Comparison of ENCODE assay signal across 2 cellular contexts in genomic region chr17:18043491-18043890, GRCh38.
TF ChIP-seq lines count a peak whose summit lies in the region.

No MANE protein-coding gene starts in this region.

TF ChIP-seq in K562, 482 proteins besides CTCF, POLR2A, EP300 and RAD21 (continues in another document):
- TF ChIP-seq BRF1 (IDR thresholded peaks at IDR 0.05; ENCODE audit: borderline replicate concordance, extremely low read depth, insufficient read length) (no peak), SAFB (IDR thresholded peaks at IDR 0.05; ENCODE audit: borderline replicate concordance, low read depth, low read length) (no peak), MEIS2 (IDR thresholded peaks at IDR 0.05; ENCODE audit: partially characterized antibody) (peak; percentile 44), IRF2 (CRISPR knock-in tag; IDR thresholded peaks at IDR 0.05) (no peak), PRDM10 (IDR thresholded peaks at IDR 0.05; ENCODE audit: partially characterized antibody) (no peak), CBX2 (IDR thresholded peaks at IDR 0.05; ENCODE audit: insufficient read depth, low read length, poor library complexity, severe bottlenecking) (no peak), ZBTB11 (CRISPR knock-in tag; IDR thresholded peaks at IDR 0.05) (0 out of 6 replicates have a peak, but pooled peaks of 1 of the 3 experiments have one; percentile 19)
- TF ChIP-seq, protein P1, sequence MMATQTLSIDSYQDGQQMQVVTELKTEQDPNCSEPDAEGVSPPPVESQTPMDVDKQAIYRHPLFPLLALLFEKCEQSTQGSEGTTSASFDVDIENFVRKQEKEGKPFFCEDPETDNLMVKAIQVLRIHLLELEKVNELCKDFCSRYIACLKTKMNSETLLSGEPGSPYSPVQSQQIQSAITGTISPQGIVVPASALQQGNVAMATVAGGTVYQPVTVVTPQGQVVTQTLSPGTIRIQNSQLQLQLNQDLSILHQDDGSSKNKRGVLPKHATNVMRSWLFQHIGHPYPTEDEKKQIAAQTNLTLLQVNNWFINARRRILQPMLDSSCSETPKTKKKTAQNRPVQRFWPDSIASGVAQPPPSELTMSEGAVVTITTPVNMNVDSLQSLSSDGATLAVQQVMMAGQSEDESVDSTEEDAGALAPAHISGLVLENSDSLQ (IDR thresholded peaks at IDR 0.05) = peak; percentile 31; the same call in 1 of the 2 replicates
- TF ChIP-seq, protein P2, sequence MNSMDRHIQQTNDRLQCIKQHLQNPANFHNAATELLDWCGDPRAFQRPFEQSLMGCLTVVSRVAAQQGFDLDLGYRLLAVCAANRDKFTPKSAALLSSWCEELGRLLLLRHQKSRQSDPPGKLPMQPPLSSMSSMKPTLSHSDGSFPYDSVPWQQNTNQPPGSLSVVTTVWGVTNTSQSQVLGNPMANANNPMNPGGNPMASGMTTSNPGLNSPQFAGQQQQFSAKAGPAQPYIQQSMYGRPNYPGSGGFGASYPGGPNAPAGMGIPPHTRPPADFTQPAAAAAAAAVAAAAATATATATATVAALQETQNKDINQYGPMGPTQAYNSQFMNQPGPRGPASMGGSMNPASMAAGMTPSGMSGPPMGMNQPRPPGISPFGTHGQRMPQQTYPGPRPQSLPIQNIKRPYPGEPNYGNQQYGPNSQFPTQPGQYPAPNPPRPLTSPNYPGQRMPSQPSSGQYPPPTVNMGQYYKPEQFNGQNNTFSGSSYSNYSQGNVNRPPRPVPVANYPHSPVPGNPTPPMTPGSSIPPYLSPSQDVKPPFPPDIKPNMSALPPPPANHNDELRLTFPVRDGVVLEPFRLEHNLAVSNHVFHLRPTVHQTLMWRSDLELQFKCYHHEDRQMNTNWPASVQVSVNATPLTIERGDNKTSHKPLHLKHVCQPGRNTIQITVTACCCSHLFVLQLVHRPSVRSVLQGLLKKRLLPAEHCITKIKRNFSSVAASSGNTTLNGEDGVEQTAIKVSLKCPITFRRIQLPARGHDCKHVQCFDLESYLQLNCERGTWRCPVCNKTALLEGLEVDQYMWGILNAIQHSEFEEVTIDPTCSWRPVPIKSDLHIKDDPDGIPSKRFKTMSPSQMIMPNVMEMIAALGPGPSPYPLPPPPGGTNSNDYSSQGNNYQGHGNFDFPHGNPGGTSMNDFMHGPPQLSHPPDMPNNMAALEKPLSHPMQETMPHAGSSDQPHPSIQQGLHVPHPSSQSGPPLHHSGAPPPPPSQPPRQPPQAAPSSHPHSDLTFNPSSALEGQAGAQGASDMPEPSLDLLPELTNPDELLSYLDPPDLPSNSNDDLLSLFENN (IDR thresholded peaks at IDR 0.05; ENCODE audit: low read depth in 2 of 2, low read length in 2 of 2) = no peak

TF ChIP-seq in HepG2, 621 proteins besides CTCF, POLR2A, EP300 and RAD21:
- peak; percentile 18; the same call in 1 of the 2 replicates for TF ChIP-seq STAG1 (CRISPR knock-in tag; IDR thresholded peaks at IDR 0.05)
- no peak for TF ChIP-seq YY1 (IDR thresholded peaks at IDR 0.05; ENCODE audit: insufficient read depth, insufficient replicate concordance, low read depth, low read length)
